In genomic region chr9:107137495-107138202, GRCh38 we compare ENCODE assay signal across 9 cellular contexts.
A peak's percentile ranks its signal among the peaks of the same experiment; 100 is the strongest.
DNase-seq lines count a peak whose midpoint lies in the region; ATAC-seq and TF ChIP-seq lines count a peak whose summit lies in the region.
"Had no signal": no experiment of that assay in that cellular context is flagged by ENCODE, and none has a peak within 500 bp of the region (broad histone marks: within the 10 kb centered on the region; RNA-seq: fewer than 3 reads in every experiment).

No MANE protein-coding gene starts in this region.

- TF ChIP-seq POLR2A in prostate gland (IDR thresholded peaks at IDR 0.05): no peak

- no peak overlapping the region for H3K4me3 ChIP-seq in prostate gland
- H3K4me3 ChIP-seq: SJSA1 had no signal

- no peaks in the 10 kb centered on the region for H3K4me1 Mint-ChIP-seq in T-helper 2 cell treated with Interferon-gamma antibody and Interleukin-4, amounts not matched to agents 5 μg/mL and 100 μg/mL, for 36 hours (ENCODE audit: low read depth)

- no peaks in the 10 kb centered on the region for H3K4me1 ChIP-seq in prostate gland (replicated peaks)
- H3K4me1 ChIP-seq: SJSA1 had no signal

- H3K9me3 ChIP-seq in prostate gland: no peaks in the 10 kb centered on the region
- H3K9me3 ChIP-seq: SJSA1 had no signal

- H3K9me3 Mint-ChIP-seq in T-helper 2 cell treated with Interferon-gamma antibody and Interleukin-4, amounts not matched to agents 5 μg/mL and 100 μg/mL, for 36 hours: no peaks in the 10 kb centered on the region

- intact Hi-C loops in prostate gland (cut with DNase I) (no loop called here), left colon (cut with DNase I, micrococcal nuclease) (no loop called here)

- 73% methylated on average over 9 of the region's 9 CpGs for WGBS in prostate gland

- peak; percentile 18 to 48 (median 36) for TF ChIP-seq CTCF in prostate gland (IDR thresholded peaks at IDR 0.05)

- no peak overlapping the region for H3K27ac Mint-ChIP-seq in T-helper 2 cell treated with Interferon-gamma antibody and Interleukin-4, amounts not matched to agents 5 μg/mL and 100 μg/mL, for 36 hours

- no peak overlapping the region for H3K4me3 Mint-ChIP-seq in T-helper 2 cell treated with Interferon-gamma antibody and Interleukin-4, amounts not matched to agents 5 μg/mL and 100 μg/mL, for 36 hours

- H3K27me3 ChIP-seq in prostate gland (replicated peaks; ENCODE audit: insufficient read depth): no peaks in the 10 kb centered on the region
- H3K27me3 ChIP-seq: SJSA1 had no signal

- H3K27ac ChIP-seq in prostate gland: no peak overlapping the region
- H3K27ac ChIP-seq: SJSA1 had no signal

- DNase-seq in COLO668 (lab: John Stamatoyannopoulos, UW; ENCODE audit: unreplicated experiment) (peak; percentile 23), NCI-H82 (lab: John Stamatoyannopoulos, UW) (peak; percentile 68), epidermal melanocyte (ENCODE audit: insufficient read length, low spot score) (peak; percentile 65), prostate gland (ENCODE audit: low spot score) (no peak), left colon (no peak), NCI-H1105 (lab: John Stamatoyannopoulos, UW) (no peak)
- no peak for DNase-seq in T-helper 2 cell treated with Interferon-gamma antibody and Interleukin-4, amounts not matched to agents 5 μg/mL and 100 μg/mL, for 36 hours (ENCODE audit: low spot score)

- H3K36me3 Mint-ChIP-seq in T-helper 2 cell treated with Interferon-gamma antibody and Interleukin-4, amounts not matched to agents 5 μg/mL and 100 μg/mL, for 36 hours (ENCODE audit: low read depth): no peaks in the 10 kb centered on the region

- peaks cover 8% of the 10 kb centered on the region for H3K27me3 Mint-ChIP-seq in T-helper 2 cell treated with Interferon-gamma antibody and Interleukin-4, amounts not matched to agents 5 μg/mL and 100 μg/mL, for 36 hours (ENCODE audit: low read depth)

- peak; percentile 57 for ATAC-seq in GM19043 (IDR thresholded peaks at IDR 0.05; ENCODE audit: low read depth, unreplicated experiment)
- no peak for ATAC-seq in left colon

- H3K36me3 ChIP-seq in prostate gland: no peaks in the 10 kb centered on the region
- H3K36me3 ChIP-seq: SJSA1 had no signal

Comparison
In these comparisons a context has a peak if more than half of its experiments do, and no peak if none do; other contexts are left out.
1. DNase-seq: peak in COLO668 (single experiment), NCI-H82 (single experiment) and epidermal melanocyte (single experiment); none in prostate gland (single experiment), left colon (0 of 2), NCI-H1105 (single experiment) and T-helper 2 cell treated with Interferon-gamma antibody and Interleukin-4, amounts not matched to agents 5 μg/mL and 100 μg/mL, for 36 hours (single experiment).